In the genomic region with DNA sequence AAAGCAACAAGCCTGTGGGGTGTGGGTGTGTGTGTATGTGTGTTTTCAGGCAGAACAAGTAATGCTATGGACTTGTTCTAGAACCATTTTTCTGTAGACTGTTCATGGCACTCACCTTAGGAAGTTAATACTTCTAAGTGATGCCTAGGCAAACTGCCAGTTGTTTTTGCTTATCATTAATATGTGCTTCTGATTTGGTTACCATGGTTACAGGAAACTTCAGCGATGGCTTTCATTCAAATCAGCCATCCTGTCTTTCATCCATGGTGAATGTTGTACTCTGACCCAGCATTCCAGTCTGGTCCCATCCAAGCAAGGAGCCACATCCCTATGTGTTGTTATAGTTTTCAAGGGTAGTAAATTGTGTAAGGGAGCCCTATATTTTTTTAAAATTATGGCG, we compare ENCODE assay signal across 16 cellular contexts. TPM values are rescaled to one million over a fixed set of nuclear protein-coding genes. Genes with fewer than 3 reads are reported as not detected.
DNase-seq lines count a peak whose midpoint lies in the region; ATAC-seq, FAIRE-seq and TF ChIP-seq lines count a peak whose summit lies in the region.
"Had no signal": no experiment of that assay in that cellular context is flagged by ENCODE, and none has a peak within 500 bp of the region (broad histone marks: within the 10 kb centered on the region; RNA-seq: fewer than 3 reads in every experiment).

No MANE protein-coding gene starts in this region.

- H3K27ac ChIP-seq in HepG2 (ENCODE audit: extremely low read length, insufficient read depth, low read length) (no peak overlapping the region), right lobe of liver (no peak overlapping the region), K562 (ENCODE audit: extremely low read depth, low read depth, low read length) (no peak overlapping the region)

- H3K4me1 ChIP-seq in HepG2 (ENCODE audit: insufficient read depth, low read length) (peaks cover 6% of the 10 kb centered on the region), right lobe of liver (peaks cover 0 to 27% (median 7%) of the 10 kb centered on the region in 4 donors), K562 (replicated peaks in 1 of 2; ENCODE audit: control insufficient read depth in 2 of 2, insufficient read depth in 2 of 2, low read length in 2 of 2) (no peaks in the 10 kb centered on the region)

- H4K20me1 ChIP-seq in HepG2 (ENCODE audit: insufficient read depth, low read length): no peaks in the 10 kb centered on the region
- H4K20me1 ChIP-seq in K562 (replicated peaks; ENCODE audit: control insufficient read depth, insufficient read depth, low read length): no peaks in the 10 kb centered on the region

- H3K9me3 ChIP-seq in HepG2 (ENCODE audit: low read length) (no peaks in the 10 kb centered on the region), right lobe of liver (no peaks in the 10 kb centered on the region), K562 (replicated peaks; ENCODE audit: control insufficient read depth, insufficient read depth, low read depth, low read length) (no peaks in the 10 kb centered on the region)

- POLR2A ChIA-PET in HepG2 (lab: Yijun Ruan, JAX) (no interaction called here), K562 (lab: Yijun Ruan, JAX) (no interaction called here)

- no peak for TF ChIP-seq POLR2A in HepG2 (IDR thresholded peaks at IDR 0.05; ENCODE audit: insufficient read depth in 1 of 2, low read depth in 2 of 2, low read length in 2 of 2)
- no peak for TF ChIP-seq POLR2A in right lobe of liver (IDR thresholded peaks at IDR 0.05)
- TF ChIP-seq POLR2A in K562 (conservative IDR thresholded peaks at IDR 0.05): no peak

- WGBS in HepG2 (ENCODE audit: low lambda C conversion rate): 23% methylated on average over 2 of the region's 2 CpGs
- WGBS in right lobe of liver (ENCODE audit: insufficient coverage, low coverage, low lambda C conversion rate, missing lambda C conversion rate): 54% methylated on average over 2 of the region's 2 CpGs
- WGBS in K562 (ENCODE audit: insufficient coverage, low coverage, missing lambda C conversion rate): 3% methylated on average over 2 of the region's 2 CpGs

- H3K9ac ChIP-seq in HepG2 (ENCODE audit: insufficient read depth, low read depth, low read length): no peak overlapping the region
- no peak overlapping the region for H3K9ac ChIP-seq in K562 (ENCODE audit: insufficient read depth in 1 of 2, low read depth in 2 of 2, low read length in 2 of 2)

- intact Hi-C loops in HepG2 (cut with micrococcal nuclease; ENCODE audit: unreplicated experiment): no loop called here
- intact Hi-C loops in right lobe of liver (cut with DNase I): no loop called here
- intact Hi-C loops in K562 (cut with micrococcal nuclease): no loop called here

- H3K4me3 ChIP-seq in HepG2 (replicated peaks in 1 of 3; ENCODE audit: insufficient read depth in 1 of 3, low read depth in 2 of 3, low read length in 3 of 3) (no peak overlapping the region), right lobe of liver (no peak overlapping the region), K562 (no peak overlapping the region)

- TF ChIP-seq RAD21 in HepG2 (CRISPR knock-in tag; IDR thresholded peaks at IDR 0.05): no peak
- no peak for TF ChIP-seq RAD21 in K562 (CRISPR knock-in tag; conservative IDR thresholded peaks at IDR 0.05 in 1 of 2, IDR thresholded peaks at IDR 0.05 in 1 of 2)

- DNase-seq in HepG2 (ENCODE audit: low spot score): no peak
- DNase-seq in right lobe of liver: no peak
- DNase-seq in NCI-H1105 treated with DMSO at 0.1 percent for 48 hours (lab: John Stamatoyannopoulos, UW): peak; percentile 91
- DNase-seq in K562 (ENCODE audit: extremely low read depth in 1 of 4, low spot score in 3 of 4): no peak
- no peak for DNase-seq in GOT3 (lab: John Stamatoyannopoulos, UW)
- DNase-seq in NK-92 treated with Interleukin-12 subunit alpha and Interleukin-12 subunit beta, amount 100 ng/mL, for 24 hours (lab: John Stamatoyannopoulos, UW): no peak
- no peak for DNase-seq in SHP77 treated with DMSO at 0.1 percent for 48 hours (lab: John Stamatoyannopoulos, UW)
- DNase-seq: CD8-positive, alpha-beta T cell; H7; NCI-H1436; NCI-H2029; NCI-H82; T-cell; T-helper 9 cell had no signal

- H3K36me3 ChIP-seq in HepG2 (replicated peaks in 1 of 2; ENCODE audit: control insufficient read depth in 1 of 2, insufficient read depth in 2 of 2, low read length in 2 of 2) (no peaks in the 10 kb centered on the region), right lobe of liver (no peaks in the 10 kb centered on the region), K562 (ENCODE audit: control insufficient read depth, insufficient read depth, low read length) (no peaks in the 10 kb centered on the region)

- H3K9me1 ChIP-seq in K562 (ENCODE audit: control insufficient read depth, insufficient read depth, low read length): no peaks in the 10 kb centered on the region

- H3K4me2 ChIP-seq in HepG2 (ENCODE audit: low read depth, low read length) (no peak overlapping the region), K562 (ENCODE audit: insufficient read depth, low read length) (no peak overlapping the region)

- TF ChIP-seq EP300 in HepG2 (IDR thresholded peaks at IDR 0.05; ENCODE audit: low read depth in 2 of 2, low read length in 2 of 2) (no peak), HepG2 (CRISPR knock-in tag; IDR thresholded peaks at IDR 0.05; ENCODE audit: borderline replicate concordance) (no peak), K562 (IDR thresholded peaks at IDR 0.05; ENCODE audit: low read length) (no peak)

- in situ Hi-C loops in HepG2 (cut with HindIII; ENCODE audit: extremely low pct_ligation_motif_present, low pct_unique_long_range_greater_than_20kb) (no loop called here), K562 (cut with MboI) (no loop called here)

- H3K79me2 ChIP-seq in HepG2 (ENCODE audit: insufficient read depth, low read length) (no peaks in the 10 kb centered on the region), K562 (ENCODE audit: control insufficient read depth, insufficient read depth, low read length) (no peaks in the 10 kb centered on the region)

- H3K27me3 ChIP-seq in HepG2 (ENCODE audit: control insufficient read depth in 1 of 2, insufficient read depth in 2 of 2, low read length in 2 of 2) (no peaks in the 10 kb centered on the region), right lobe of liver (no peaks in the 10 kb centered on the region), K562 (ENCODE audit: control insufficient read depth in 2 of 2, insufficient read depth in 2 of 2, low read length in 2 of 2) (no peaks in the 10 kb centered on the region)

- H2AFZ ChIP-seq in HepG2 (ENCODE audit: low read length) (no peak overlapping the region), K562 (ENCODE audit: low read depth, low read length) (no peak overlapping the region)

- CTCF ChIA-PET in HepG2 (lab: Yijun Ruan, JAX; ENCODE audit: low intra/inter-chr PET ratio, low total read pairs) (no interaction called here), K562 (lab: Yijun Ruan, JAX; ENCODE audit: low intra/inter-chr PET ratio) (no interaction called here)

- no peak for ATAC-seq in HepG2
- no peak for ATAC-seq in right lobe of liver
- ATAC-seq in K562: no peak
- ATAC-seq: CD8-positive, alpha-beta T cell; Panc1; T-cell had no signal

- BruUV-seq in HepG2 (replicated peaks; lab: Mats Ljungman, UMichigan): no TSS peak
- BruUV-seq in K562 (replicated peaks; lab: Mats Ljungman, UMichigan): no TSS peak

- TF ChIP-seq CTCF in HepG2 (CRISPR knock-in tag; IDR thresholded peaks at IDR 0.05): no peak
- no peak for TF ChIP-seq CTCF in right lobe of liver (IDR thresholded peaks at IDR 0.05)
- TF ChIP-seq CTCF in K562 (IDR thresholded peaks at IDR 0.05 in 2 of 3, conservative IDR thresholded peaks at IDR 0.05 in 1 of 3; ENCODE audit: insufficient read depth in 2 of 3, low read depth in 1 of 3, low read length in 3 of 3): no peak

- FAIRE-seq in HepG2 (lab: Jason Lieb, UNC) (no peak), K562 (lab: Jason Lieb, UNC) (no peak)

RNA-seq across cellular contexts. Expression of a gene that starts 49.8 kb away (rescaled TPM):
- not detected in 2 replicates for total RNA-seq in HepG2 (2016; rRNA removed; fragmentation: Illumina TruSeq; extraction: Trizol)
- not detected in 2 replicates for total RNA-seq in HepG2 (2016; cell fraction: cytosol; rRNA removed; fragmentation: Illumina TruSeq; extraction: Trizol; ENCODE audit: low read depth)
- total RNA-seq in HepG2 (2016; cell fraction: insoluble cytoplasmic fraction; rRNA removed; fragmentation: Illumina TruSeq; extraction: Trizol): not detected in 2 replicates
- total RNA-seq in HepG2 (2016; cell fraction: membrane; rRNA removed; fragmentation: Illumina TruSeq; extraction: Trizol): not detected in 2 replicates
- total RNA-seq in HepG2 (2016; cell fraction: nucleus; rRNA removed; fragmentation: Illumina TruSeq; extraction: Trizol): not detected in 2 replicates
- not detected in 2 replicates for polyA plus RNA-seq in HepG2 (2011; rRNA removed)
- not detected in 2 replicates for polyA plus RNA-seq in HepG2 (2011; cell fraction: cytosol; rRNA removed)
- not detected in 2 replicates for polyA plus RNA-seq in HepG2 (2011; cell fraction: nucleus; rRNA removed)
- polyA plus RNA-seq in HepG2 (2012): not detected in 2 replicates
- not detected in 2 replicates for polyA plus RNA-seq in HepG2 (2016; cell fraction: cytosol; fragmentation: Illumina TruSeq; extraction: Trizol; ENCODE audit: low read depth)
- not detected in 2 replicates for polyA plus RNA-seq in HepG2 (2016; cell fraction: insoluble cytoplasmic fraction; fragmentation: Illumina TruSeq; extraction: Trizol; ENCODE audit: low read depth)
- not detected in 2 replicates for polyA plus RNA-seq in HepG2 (2016; cell fraction: membrane; fragmentation: Illumina TruSeq; extraction: Trizol; ENCODE audit: low read depth)
- not detected in 2 replicates for polyA plus RNA-seq in HepG2 (2016; cell fraction: nucleus; fragmentation: Illumina TruSeq; extraction: Trizol; ENCODE audit: insufficient read depth, low read depth)
- polyA minus RNA-seq in HepG2 (2011; rRNA and poly(A)+ RNA removed; ENCODE audit: low replicate concordance): not detected in 2 replicates
- not detected in 2 replicates for polyA minus RNA-seq in HepG2 (2011; cell fraction: cytosol; rRNA and poly(A)+ RNA removed)
- polyA minus RNA-seq in HepG2 (2011; cell fraction: nucleus; rRNA and poly(A)+ RNA removed): not detected in 2 replicates
- total RNA-seq in right lobe of liver: 1 to 10 TPM in 2 of 6 experiments, under 1 TPM in 4; 0.68 to 1.6 (median 0.98) TPM
- total RNA-seq in K562 (2011; cell fraction: chromatin; rRNA removed; ENCODE audit: low replicate concordance): not detected in 2 replicates
- total RNA-seq in K562 (2011; cell fraction: nucleolus; rRNA removed): not detected in 2 replicates
- total RNA-seq in K562 (2011; cell fraction: nucleoplasm; rRNA removed): not detected in 2 replicates
- total RNA-seq in K562 (2014; rRNA removed): not detected in 2 replicates
- total RNA-seq in K562 (2014; rRNA removed; fragmentation: Illumina TruSeq; extraction: Trizol): not detected in 2 replicates
- total RNA-seq in K562 (2015; rRNA removed; fragmentation: Illumina TruSeq; extraction: Trizol): not detected in 2 replicates
- 0.07 TPM in 1 of 2 replicates, not detected in the other for total RNA-seq in K562 (2021)
- polyA plus RNA-seq in K562 (2011; rRNA removed): not detected in 2 replicates
- polyA plus RNA-seq in K562 (2011; cell fraction: cytosol; rRNA removed): not detected in 2 replicates
- not detected in 2 replicates for polyA plus RNA-seq in K562 (2011; cell fraction: nucleus; rRNA removed)
- 0.07 TPM in 1 of 2 replicates, not detected in the other for polyA plus RNA-seq in K562 (2012)
- polyA plus RNA-seq in K562 (2014; fragmentation: Illumina TruSeq; extraction: Trizol): not detected in 2 replicates
- polyA plus RNA-seq in K562 (2014; fragmentation: Nextera tagmentation; extraction: Ambion mirVana): not detected
- 0.11 TPM in 1 of 2 replicates, not detected in the other for polyA plus RNA-seq in K562 (2014; rRNA removed)
- polyA minus RNA-seq in K562 (2011; rRNA and poly(A)+ RNA removed): not detected in 2 replicates
- polyA minus RNA-seq in K562 (2011; cell fraction: cytosol; rRNA and poly(A)+ RNA removed): not detected in 2 replicates
- not detected in 2 replicates for polyA minus RNA-seq in K562 (2011; cell fraction: nucleus; rRNA and poly(A)+ RNA removed)
- total RNA-seq: HT-29 had no signal
